9 cellular contexts compared by ENCODE assay signal in genomic region chr12:96434107-96434506, GRCh38. TPM values are rescaled to one million over a fixed set of nuclear protein-coding genes. Genes with fewer than 3 reads are reported as not detected.
DNase-seq lines count a peak whose midpoint lies in the region; ATAC-seq and TF ChIP-seq lines count a peak whose summit lies in the region.
"Had no signal": no experiment of that assay in that cellular context is flagged by ENCODE, and none has a peak within 500 bp of the region (broad histone marks: within the 10 kb centered on the region; RNA-seq: fewer than 3 reads in every experiment).

No MANE protein-coding gene starts in this region.

- H4K20me1 ChIP-seq in fibroblast of lung (ENCODE audit: control insufficient read depth, extremely low read depth, insufficient read depth, low read length) = no peaks in the 10 kb centered on the region

- no peak overlapping the region for H3K4me3 ChIP-seq in fibroblast of lung (replicated peaks in 1 of 4; ENCODE audit: control extremely low read depth in 1 of 4, insufficient read depth in 1 of 4, low read depth in 3 of 4, low read length in 4 of 4)
- H3K4me3 ChIP-seq in thyroid gland (replicated peaks in 1 of 3) = no peak overlapping the region
- H3K4me3 ChIP-seq: body of pancreas had no signal

- H2AFZ ChIP-seq in fibroblast of lung (ENCODE audit: low read length) = no peak overlapping the region

- whole genome bisulfite sequencing in thyroid gland, 2 donors = 69 to 72% methylated on average over 6 of the region's 6 CpGs

- H3K9me3 Mint-ChIP-seq in activated CD4-positive, alpha-beta T cell treated with anti-CD3 and anti-CD28 coated beads, Interleukin-2, amount 10 ng/mL, durations not matched to agents 24 days and 14 days = peaks cover 5% of the 10 kb centered on the region
- H3K9me3 Mint-ChIP-seq in stimulated activated effector memory CD8-positive, alpha-beta T cell treated with anti-CD3 and anti-CD28 coated beads, Interleukin-12 subunit alpha, Interleukin-12 subunit beta, amount 100 ng/mL, for 72 hours = peaks cover 2% of the 10 kb centered on the region

- H3K36me3 Mint-ChIP-seq in activated CD4-positive, alpha-beta T cell treated with anti-CD3 and anti-CD28 coated beads, Interleukin-2, amount 10 ng/mL, durations not matched to agents 24 days and 14 days (ENCODE audit: low read depth) = peaks cover 3% of the 10 kb centered on the region
- H3K36me3 Mint-ChIP-seq in stimulated activated effector memory CD8-positive, alpha-beta T cell treated with anti-CD3 and anti-CD28 coated beads, Interleukin-12 subunit alpha, Interleukin-12 subunit beta, amount 100 ng/mL, for 72 hours = no peaks in the 10 kb centered on the region

- ATAC-seq in GM19035 (IDR thresholded peaks at IDR 0.05; ENCODE audit: unreplicated experiment) (peak; percentile 78), HG03521 (IDR thresholded peaks at IDR 0.05; ENCODE audit: unreplicated experiment) (peak; percentile 75)
- ATAC-seq in stimulated activated effector memory CD8-positive, alpha-beta T cell treated with anti-CD3 and anti-CD28 coated beads, Interleukin-12 subunit alpha, Interleukin-12 subunit beta, amount 100 ng/mL, for 72 hours = peak; percentile 100
- ATAC-seq: body of pancreas had no signal

- no peak for TF ChIP-seq POLR2A in thyroid gland (IDR thresholded peaks at IDR 0.05)

- DNase-seq in activated CD4-positive, alpha-beta T cell treated with anti-CD3 and anti-CD28 coated beads, Interleukin-2, amount 10 ng/mL, durations not matched to agents 24 days and 14 days = peak; percentile 93
- DNase-seq in fibroblast of lung (ENCODE audit: low read depth in 2 of 2) (peak; percentile 99 to 100), NCI-H2171 treated with DMSO at 0.1 percent for 48 hours (lab: John Stamatoyannopoulos, UW) (no peak), thyroid gland (no peak), epidermal melanocyte (ENCODE audit: insufficient read length, low spot score) (no peak)
- DNase-seq in stimulated activated effector memory CD8-positive, alpha-beta T cell treated with anti-CD3 and anti-CD28 coated beads, Interleukin-12 subunit alpha, Interleukin-12 subunit beta, amount 100 ng/mL, for 72 hours (ENCODE audit: low spot score in 2 of 2) = peak; percentile 25 to 77

- TF ChIP-seq CTCF in fibroblast of lung (conservative IDR thresholded peaks at IDR 0.05 in 1 of 2, IDR thresholded peaks at IDR 0.05 in 1 of 2; ENCODE audit: low read depth in 1 of 2, low read length in 2 of 2) (no peak), thyroid gland (IDR thresholded peaks at IDR 0.05) (no peak)

- H3K4me3 Mint-ChIP-seq in activated CD4-positive, alpha-beta T cell treated with anti-CD3 and anti-CD28 coated beads, Interleukin-2, amount 10 ng/mL, durations not matched to agents 24 days and 14 days = peak overlapping the region; percentile 48
- peak overlapping the region; percentile 2 for H3K4me3 Mint-ChIP-seq in stimulated activated effector memory CD8-positive, alpha-beta T cell treated with anti-CD3 and anti-CD28 coated beads, Interleukin-12 subunit alpha, Interleukin-12 subunit beta, amount 100 ng/mL, for 72 hours

- H3K9ac ChIP-seq in fibroblast of lung (ENCODE audit: insufficient read depth, low read length) = no peak overlapping the region

- peak overlapping the region; percentile 62 for H3K27ac Mint-ChIP-seq in activated CD4-positive, alpha-beta T cell treated with anti-CD3 and anti-CD28 coated beads, Interleukin-2, amount 10 ng/mL, durations not matched to agents 24 days and 14 days
- H3K27ac Mint-ChIP-seq in stimulated activated effector memory CD8-positive, alpha-beta T cell treated with anti-CD3 and anti-CD28 coated beads, Interleukin-12 subunit alpha, Interleukin-12 subunit beta, amount 100 ng/mL, for 72 hours = peak overlapping the region; percentile 8

- H3K4me1 Mint-ChIP-seq in activated CD4-positive, alpha-beta T cell treated with anti-CD3 and anti-CD28 coated beads, Interleukin-2, amount 10 ng/mL, durations not matched to agents 24 days and 14 days = peaks cover 31% of the 10 kb centered on the region
- H3K4me1 Mint-ChIP-seq in stimulated activated effector memory CD8-positive, alpha-beta T cell treated with anti-CD3 and anti-CD28 coated beads, Interleukin-12 subunit alpha, Interleukin-12 subunit beta, amount 100 ng/mL, for 72 hours = peaks cover 14% of the 10 kb centered on the region

- intact Hi-C loops in activated CD4-positive, alpha-beta T cell treated with anti-CD3 and anti-CD28 coated beads, Interleukin-2, amount 10 ng/mL, durations not matched to agents 24 days and 14 days (cut with micrococcal nuclease) = loop anchor here (1.0 kb wide), 3 partner anchors 9 to 51 kb away; no protein-coding TSS in a partner anchor
- intact Hi-C loops in thyroid gland (cut with DNase I) = no loop called here

- H3K36me3 ChIP-seq in fibroblast of lung (ENCODE audit: control insufficient read depth, insufficient read depth, low read length) (no peaks in the 10 kb centered on the region), thyroid gland (no peaks in the 10 kb centered on the region)

- H3K4me2 ChIP-seq in fibroblast of lung (ENCODE audit: extremely low read depth, insufficient read depth, low read length) = no peak overlapping the region

- H3K27me3 Mint-ChIP-seq in activated CD4-positive, alpha-beta T cell treated with anti-CD3 and anti-CD28 coated beads, Interleukin-2, amount 10 ng/mL, durations not matched to agents 24 days and 14 days = no peaks in the 10 kb centered on the region

- H3K27ac ChIP-seq in fibroblast of lung (ENCODE audit: insufficient read depth, low read length) = peak overlapping the region; percentile 79
- no peak overlapping the region for H3K27ac ChIP-seq in thyroid gland

- H3K4me1 ChIP-seq in fibroblast of lung (ENCODE audit: control insufficient read depth, extremely low read depth, insufficient read depth, low read length) = peaks cover 12% of the 10 kb centered on the region
- no peaks in the 10 kb centered on the region for H3K4me1 ChIP-seq in thyroid gland
- H3K4me1 ChIP-seq: body of pancreas had no signal

- H3K79me2 ChIP-seq in fibroblast of lung (ENCODE audit: control insufficient read depth, insufficient read depth, low read length) = no peaks in the 10 kb centered on the region

- H3K9me3 ChIP-seq in fibroblast of lung (ENCODE audit: control insufficient read depth, insufficient read depth, low read depth, low read length) = no peaks in the 10 kb centered on the region
- no peaks in the 10 kb centered on the region for H3K9me3 ChIP-seq in thyroid gland
- H3K9me3 ChIP-seq: body of pancreas had no signal

- H3K27me3 ChIP-seq in fibroblast of lung (ENCODE audit: control insufficient read depth, insufficient read depth, low read length) = no peaks in the 10 kb centered on the region
- H3K27me3 ChIP-seq in thyroid gland = no peaks in the 10 kb centered on the region
- H3K27me3 ChIP-seq: body of pancreas had no signal

RNA-seq across cellular contexts. Expression of gene CDK17, which starts 33.9 kb away (rescaled TPM):
- 28.0 and 30.5 TPM in 2 replicates for total RNA-seq in activated CD4-positive, alpha-beta T cell treated with anti-CD3 and anti-CD28 coated beads, Interleukin-2, amount 10 ng/mL, durations not matched to agents 24 days and 14 days
- 59.3 and 109 TPM in 2 replicates for total RNA-seq in fibroblast of lung
- 41.9 and 50.0 TPM in 2 replicates for polyA plus RNA-seq in fibroblast of lung
- 26.7 and 28.6 TPM in 2 replicates for polyA plus RNA-seq in fibroblast of lung (2012)
- polyA minus RNA-seq in fibroblast of lung (ENCODE audit: low replicate concordance) = 14.8 and 37.9 TPM in 2 replicates
- 10 to 100 TPM; 32.4 to 64.7 (median 49.0) TPM for total RNA-seq in thyroid gland

RNA-seq across cellular contexts. Expression of gene CFAP54, which starts 55.3 kb away (rescaled TPM):
- 0.09 TPM in 2 replicates for total RNA-seq in activated CD4-positive, alpha-beta T cell treated with anti-CD3 and anti-CD28 coated beads, Interleukin-2, amount 10 ng/mL, durations not matched to agents 24 days and 14 days
- total RNA-seq in fibroblast of lung (5.1 and 7.1 TPM in 2 replicates), thyroid gland (1 to 10 TPM; 3.0 to 5.4 (median 4.1) TPM)
- 0.62 and 0.93 TPM in 2 replicates for polyA plus RNA-seq in fibroblast of lung
- polyA plus RNA-seq in fibroblast of lung (2012) = 0.54 and 0.83 TPM in 2 replicates
- polyA minus RNA-seq in fibroblast of lung (ENCODE audit: low replicate concordance) = 0.08 TPM in 1 of 2 replicates, not detected in the other

Comparison
In these comparisons a context has a peak if more than half of its experiments do, and no peak if none do; other contexts are left out.
1. DNase-seq: peak in activated CD4-positive, alpha-beta T cell treated with anti-CD3 and anti-CD28 coated beads, Interleukin-2, amount 10 ng/mL, durations not matched to agents 24 days and 14 days (single experiment), fibroblast of lung (2 of 2) and stimulated activated effector memory CD8-positive, alpha-beta T cell treated with anti-CD3 and anti-CD28 coated beads, Interleukin-12 subunit alpha, Interleukin-12 subunit beta, amount 100 ng/mL, for 72 hours (2 of 2); none in NCI-H2171 treated with DMSO at 0.1 percent for 48 hours (single experiment), thyroid gland (0 of 2) and epidermal melanocyte (single experiment).
2. Peak in every context shown above with its lines, with median percentiles within 50 percentile points of each other: ATAC-seq.